8 cellular contexts compared by ENCODE assay signal in genomic region chr19:21604941-21605548, GRCh38.
DNase-seq lines count a peak whose midpoint lies in the region; ATAC-seq and TF ChIP-seq lines count a peak whose summit lies in the region.

No MANE protein-coding gene starts in this region.

- CTCF ChIA-PET in CD4-positive, alpha-beta memory T cell (lab: Charles Lee; ENCODE audit: partially characterized antibody) = interaction anchor here (0.8 kb wide), 1 partner anchor 36 kb away, joined by 3 read pairs; no protein-coding TSS in a partner anchor
- CTCF ChIA-PET in OCI-LY7 (lab: Charles Lee; ENCODE audit: unreplicated experiment) = no interaction called here

- H3K4me3 Mint-ChIP-seq in CD4-positive, alpha-beta memory T cell = peak overlapping the region; percentile 86 to 95 (median 90)

- no peaks in the 10 kb centered on the region for H3K27me3 ChIP-seq in CD4-positive, alpha-beta memory T cell (ENCODE audit: insufficient read depth, low read length)
- no peaks in the 10 kb centered on the region for H3K27me3 ChIP-seq in neuron (ENCODE audit: insufficient read depth, low read length)

- no peaks in the 10 kb centered on the region for H3K79me2 ChIP-seq in OCI-LY7 (ENCODE audit: insufficient read depth, low read depth, low read length)

- H3K27ac ChIP-seq in CD4-positive, alpha-beta memory T cell (ENCODE audit: low read depth, low read length) = peak overlapping the region; percentile 33
- no peak overlapping the region for H3K27ac ChIP-seq in OCI-LY7 (ENCODE audit: low read depth, low read length, poor library complexity, severe bottlenecking)
- H3K27ac ChIP-seq in epithelial cell of prostate = no peak overlapping the region

- H3K4me1 Mint-ChIP-seq in CD4-positive, alpha-beta memory T cell = peaks cover 10 to 25% (median 20%) of the 10 kb centered on the region in 4 donors

- no peak for TF ChIP-seq CTCF in OCI-LY7 (conservative IDR thresholded peaks at IDR 0.05; ENCODE audit: low read length)

- no peaks in the 10 kb centered on the region for H4K20me1 ChIP-seq in OCI-LY7 (ENCODE audit: insufficient read depth, low read length)

- ATAC-seq in GM19023 (IDR thresholded peaks at IDR 0.05; ENCODE audit: unreplicated experiment) (no peak), HG02759 (IDR thresholded peaks at IDR 0.05; ENCODE audit: unreplicated experiment) (no peak), HG03565 (IDR thresholded peaks at IDR 0.05; ENCODE audit: unreplicated experiment) (no peak)

- no peaks in the 10 kb centered on the region for H3K36me3 ChIP-seq in CD4-positive, alpha-beta memory T cell (ENCODE audit: insufficient read depth, low read length)
- H3K36me3 ChIP-seq in OCI-LY7 (ENCODE audit: insufficient read depth, low read length) (no peaks in the 10 kb centered on the region), neuron (ENCODE audit: insufficient read depth, low read length) (no peaks in the 10 kb centered on the region)

- peaks cover 0 to 3% (median 0%) of the 10 kb centered on the region in 8 donors for H3K9me3 Mint-ChIP-seq in CD4-positive, alpha-beta memory T cell

- peak overlapping the region; percentile 79 for H3K4me2 ChIP-seq in OCI-LY7 (ENCODE audit: low read length)

- intact Hi-C loops in CD4-positive, alpha-beta memory T cell (cut with micrococcal nuclease) = no loop called here
- intact Hi-C loops in OCI-LY7 (cut with micrococcal nuclease; ENCODE audit: unreplicated experiment) = no loop called here

- H3K36me3 Mint-ChIP-seq in CD4-positive, alpha-beta memory T cell = no peaks in the 10 kb centered on the region

- no peaks in the 10 kb centered on the region for H3K9me3 ChIP-seq in CD4-positive, alpha-beta memory T cell (ENCODE audit: control insufficient read depth in 1 of 2, low read length in 2 of 2)
- H3K9me3 ChIP-seq in OCI-LY7 (ENCODE audit: low read length) (no peaks in the 10 kb centered on the region), neuron (ENCODE audit: low read length) (no peaks in the 10 kb centered on the region)

- DNase-seq in CD4-positive, alpha-beta memory T cell = peak in 1 of 5 donors; percentile 2
- DNase-seq in OCI-LY7 (ENCODE audit: low spot score) = no peak
- DNase-seq in epithelial cell of prostate (ENCODE audit: low read depth, low spot score) = peak; percentile 50
- DNase-seq in GDM1 (lab: John Stamatoyannopoulos, UW) = no peak

- no peaks in the 10 kb centered on the region for H3K9me2 ChIP-seq in OCI-LY7 (ENCODE audit: insufficient read depth, low read length)

- no peaks in the 10 kb centered on the region for H3K27me3 Mint-ChIP-seq in CD4-positive, alpha-beta memory T cell

- H3K4me3 ChIP-seq in CD4-positive, alpha-beta memory T cell (ENCODE audit: low read length in 2 of 2) = peak overlapping the region; percentile 45 to 62
- H3K4me3 ChIP-seq in OCI-LY7 (ENCODE audit: low read depth, low read length, poor library complexity, severe bottlenecking) (peak overlapping the region; percentile 66), neuron (ENCODE audit: low read length) (peak overlapping the region; percentile 39)

- H3K4me1 ChIP-seq in CD4-positive, alpha-beta memory T cell (ENCODE audit: insufficient read depth, low read length) = peaks cover 18% of the 10 kb centered on the region
- H3K4me1 ChIP-seq in OCI-LY7 (ENCODE audit: insufficient read depth, low read length, poor library complexity, severe bottlenecking) (peaks cover 7% of the 10 kb centered on the region), neuron (ENCODE audit: insufficient read depth, low read length) (peaks cover 14% of the 10 kb centered on the region)

- no TSS peak for BruUV-seq in OCI-LY7 (replicated peaks; lab: Mats Ljungman, UMichigan)

- H2AFZ ChIP-seq in OCI-LY7 (ENCODE audit: low read length) (peak overlapping the region; percentile 96), neuron (ENCODE audit: low read depth, low read length) (peak overlapping the region; percentile 64)

- peak overlapping the region; percentile 70 to 94 (median 93) for H3K27ac Mint-ChIP-seq in CD4-positive, alpha-beta memory T cell

- POLR2A ChIA-PET in CD4-positive, alpha-beta memory T cell (lab: Charles Lee; ENCODE audit: partially characterized antibody) = interaction anchor here (0.8 to 1.8 kb wide), 9 partner anchors 19 to 276 kb away, joined by 3 to 14 read pairs (median 4); partner anchors contain the start of genes ZNF100, ZNF429, ZNF43 and ZNF493
- POLR2A ChIA-PET in OCI-LY7 (lab: Charles Lee) = interaction anchor here (0.6 to 1.1 kb wide), 3 partner anchors 16 to 1006 kb away, joined by 3 to 6 read pairs (median 4); no protein-coding TSS in a partner anchor
